In the genomic region with DNA sequence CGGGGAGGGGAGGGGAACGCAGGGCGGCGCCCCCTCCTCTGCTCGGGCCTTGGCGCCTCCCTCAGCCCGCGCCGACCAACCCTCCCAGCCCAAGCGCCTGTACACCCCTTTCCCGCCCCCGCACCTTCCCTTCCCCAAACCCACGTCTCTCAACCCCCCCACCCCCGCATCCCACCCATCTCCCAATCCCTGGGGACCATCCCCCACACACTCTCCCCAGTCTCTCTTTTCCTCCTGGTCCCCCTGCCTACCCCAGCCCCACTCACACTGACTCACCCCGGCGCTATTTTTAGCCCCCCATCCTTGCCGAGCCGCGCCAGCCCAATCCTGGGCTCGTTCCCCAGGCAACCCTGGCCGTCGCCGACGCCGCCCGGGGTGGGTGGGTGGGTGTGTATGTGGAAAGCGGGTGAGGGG, we compare ENCODE assay signal across 6 cellular contexts. TPM values are rescaled to one million over a fixed set of nuclear protein-coding genes. Genes with fewer than 3 reads are reported as not detected.
A peak's percentile ranks its signal among the peaks of the same experiment; 100 is the strongest.
DNase-seq lines count a peak whose midpoint lies in the region; ATAC-seq, FAIRE-seq and TF ChIP-seq lines count a peak whose summit lies in the region.
"Had no signal": no experiment of that assay in that cellular context is flagged by ENCODE, and none has a peak within 500 bp of the region (broad histone marks: within the 10 kb centered on the region; RNA-seq: fewer than 3 reads in every experiment).

No MANE protein-coding gene starts in this region.

- H3K4me3 ChIP-seq in K562: peak overlapping the region; percentile 93

- in situ Hi-C loops in K562 (cut with MboI): no loop called here

- intact Hi-C loops in K562 (cut with micrococcal nuclease): no loop called here

- peak overlapping the region in 6 of 10 donors; percentile 61 to 85 (median 78) for H3K4me3 Mint-ChIP-seq in naive thymus-derived CD8-positive, alpha-beta T cell

- 0 out of 2 replicates have a peak, but pooled peaks cover 8% of the 10 kb centered on the region for H4K20me1 ChIP-seq in K562 (replicated peaks; ENCODE audit: control insufficient read depth, insufficient read depth, low read length)

- DNase-seq in K562 (ENCODE audit: extremely low read depth in 1 of 4, low spot score in 3 of 4) (peak in 3 of 4 experiments; percentile 51 to 69 (median 67)), medulla oblongata (ENCODE audit: extremely low spot score) (no peak)
- DNase-seq in naive thymus-derived CD8-positive, alpha-beta T cell: no peak

- H3K36me3 Mint-ChIP-seq in naive thymus-derived CD8-positive, alpha-beta T cell: peaks cover 0 to 6% (median 0%) of the 10 kb centered on the region in 3 donors

- POLR2A ChIA-PET in K562 (lab: Yijun Ruan, JAX): interaction anchor here (0.5 to 3.6 kb wide), 3 partner anchors 11 to 781 kb away, joined by 3 to 16 read pairs (median 10); a partner anchor contains a TSS
- POLR2A ChIA-PET in naive thymus-derived CD8-positive, alpha-beta T cell (lab: Charles Lee): interaction anchor here (1.0 to 6.6 kb wide), 6 partner anchors 12 to 159 kb away, joined by 3 to 121 read pairs (median 7); a partner anchor contains a TSS

- no peak for TF ChIP-seq RAD21 in K562 (CRISPR knock-in tag; conservative IDR thresholded peaks at IDR 0.05 in 1 of 2, IDR thresholded peaks at IDR 0.05 in 1 of 2)

- H3K27me3 ChIP-seq in K562 (ENCODE audit: control insufficient read depth in 2 of 2, insufficient read depth in 2 of 2, low read length in 2 of 2): no peaks in the 10 kb centered on the region; a peak in 1 of 5 replicates

- H2AFZ ChIP-seq in K562 (ENCODE audit: low read depth, low read length): peak overlapping the region; percentile 90

- no peak for TF ChIP-seq CTCF in K562 (IDR thresholded peaks at IDR 0.05 in 2 of 3, conservative IDR thresholded peaks at IDR 0.05 in 1 of 3; ENCODE audit: insufficient read depth in 2 of 3, low read depth in 1 of 3, low read length in 3 of 3)

- 0 out of 2 replicates have a peak, but pooled peaks cover under 1% of the 10 kb centered on the region for H3K36me3 ChIP-seq in KOPT-K1 (ENCODE audit: insufficient read depth, low read length)
- peaks cover 15% of the 10 kb centered on the region; the same call in 2 of the 3 replicates for H3K36me3 ChIP-seq in K562 (ENCODE audit: control insufficient read depth, insufficient read depth, low read length)

- no peak; the same call in 2 of the 3 replicates for ATAC-seq in K562
- ATAC-seq in naive thymus-derived CD8-positive, alpha-beta T cell: peak in 1 of 2 donors; percentile 3
- no peak for ATAC-seq in GM21717 (IDR thresholded peaks at IDR 0.05; ENCODE audit: unreplicated experiment)

- H3K4me2 ChIP-seq in K562 (ENCODE audit: insufficient read depth, low read length): peak overlapping the region; percentile 97

- peak overlapping the region; percentile 79 to 90; a peak in 3 of 4 replicates for H3K9ac ChIP-seq in K562 (ENCODE audit: insufficient read depth in 1 of 2, low read depth in 2 of 2, low read length in 2 of 2)

- 2% methylated on average over 12 of the region's 27 CpGs for WGBS in K562 (ENCODE audit: insufficient coverage, low coverage, missing lambda C conversion rate)

- H3K27ac Mint-ChIP-seq in naive thymus-derived CD8-positive, alpha-beta T cell: peak overlapping the region in 2 of 10 donors; percentile 43 to 67

- H3K4me1 Mint-ChIP-seq in naive thymus-derived CD8-positive, alpha-beta T cell: peaks cover 38 to 59% (median 44%) of the 10 kb centered on the region in 4 donors

- H3K9me3 Mint-ChIP-seq in naive thymus-derived CD8-positive, alpha-beta T cell: no peaks in the 10 kb centered on the region

- no peak for FAIRE-seq in K562 (lab: Jason Lieb, UNC)

- no peak for TF ChIP-seq POLR2A in K562 (conservative IDR thresholded peaks at IDR 0.05)

- no TSS peak for BruUV-seq in K562 (replicated peaks; lab: Mats Ljungman, UMichigan)

- peaks cover 43 to 70% of the 10 kb centered on the region in 2 experiments for H3K4me1 ChIP-seq in K562 (replicated peaks in 1 of 2; ENCODE audit: control insufficient read depth in 2 of 2, insufficient read depth in 2 of 2, low read length in 2 of 2)

- TF ChIP-seq EP300 in K562 (IDR thresholded peaks at IDR 0.05; ENCODE audit: low read length): no peak

- H3K27ac ChIP-seq in KOPT-K1 (ENCODE audit: low read depth, low read length, poor library complexity, severe bottlenecking) (peak overlapping the region; percentile 85), K562 (ENCODE audit: extremely low read depth, low read depth, low read length) (peak overlapping the region; percentile 79)

- CTCF ChIA-PET in K562 (lab: Yijun Ruan, JAX; ENCODE audit: low intra/inter-chr PET ratio): interaction anchor here (1.6 to 2.4 kb wide), 2 partner anchors 35 to 147 kb away, joined by 7 to 24 read pairs; no protein-coding TSS in a partner anchor

- H3K27me3 Mint-ChIP-seq in naive thymus-derived CD8-positive, alpha-beta T cell: no peaks in the 10 kb centered on the region

- H3K9me3 ChIP-seq in KOPT-K1 (ENCODE audit: insufficient read depth, low read length, poor library complexity, severe bottlenecking): no peaks in the 10 kb centered on the region
- H3K9me3 ChIP-seq in K562 (replicated peaks; ENCODE audit: control insufficient read depth, insufficient read depth, low read depth, low read length): no peaks in the 10 kb centered on the region

- peaks cover 60% of the 10 kb centered on the region for H3K79me2 ChIP-seq in K562 (ENCODE audit: control insufficient read depth, insufficient read depth, low read length)

- no peaks in the 10 kb centered on the region for H3K9me1 ChIP-seq in K562 (ENCODE audit: control insufficient read depth, insufficient read depth, low read length)

RNA-seq across cellular contexts. Expression of a gene that starts 11.7 kb away (rescaled TPM):
- total RNA-seq in K562 (2011; cell fraction: chromatin; rRNA removed; ENCODE audit: low replicate concordance): 24.1 and 86.8 TPM in 2 replicates
- total RNA-seq in K562 (2011; cell fraction: nucleolus; rRNA removed): 64.6 and 65.9 TPM in 2 replicates
- total RNA-seq in K562 (2011; cell fraction: nucleoplasm; rRNA removed): 39.3 and 41.3 TPM in 2 replicates
- 13.6 and 13.7 TPM in 2 replicates for total RNA-seq in K562 (2014; rRNA removed)
- total RNA-seq in K562 (2014; rRNA removed; fragmentation: Illumina TruSeq; extraction: Trizol): 1.5 and 2.2 TPM in 2 replicates
- total RNA-seq in K562 (2015; rRNA removed; fragmentation: Illumina TruSeq; extraction: Trizol): 8.6 and 8.7 TPM in 2 replicates
- 37.6 and 44.7 TPM in 2 replicates for total RNA-seq in K562 (2021)
- polyA plus RNA-seq in K562 (2011; rRNA removed): 3.0 and 5.8 TPM in 2 replicates
- 4.3 and 10.0 TPM in 2 replicates for polyA plus RNA-seq in K562 (2011; cell fraction: cytosol; rRNA removed)
- polyA plus RNA-seq in K562 (2011; cell fraction: nucleus; rRNA removed): 37.3 and 64.7 TPM in 2 replicates
- 24.4 and 27.9 TPM in 2 replicates for polyA plus RNA-seq in K562 (2012)
- 12.0 and 21.5 TPM in 2 replicates for polyA plus RNA-seq in K562 (2014; fragmentation: Illumina TruSeq; extraction: Trizol)
- polyA plus RNA-seq in K562 (2014; fragmentation: Nextera tagmentation; extraction: Ambion mirVana): under 1 TPM; 0.07 to 0.13 TPM
- 18.9 and 19.9 TPM in 2 replicates for polyA plus RNA-seq in K562 (2014; rRNA removed)
- polyA minus RNA-seq in K562 (2011; rRNA and poly(A)+ RNA removed): 1.8 and 2.4 TPM in 2 replicates
- 12.8 and 21.3 TPM in 2 replicates for polyA minus RNA-seq in K562 (2011; cell fraction: cytosol; rRNA and poly(A)+ RNA removed)
- 14.4 and 16.6 TPM in 2 replicates for polyA minus RNA-seq in K562 (2011; cell fraction: nucleus; rRNA and poly(A)+ RNA removed)
- 10 to 100 TPM; 84.7 to 87.4 TPM for total RNA-seq in naive thymus-derived CD8-positive, alpha-beta T cell
- 1 to 10 TPM in 2 of 3 donors, under 1 TPM in 1; 0.43 to 1.8 (median 1.3) TPM for polyA plus RNA-seq in naive thymus-derived CD8-positive, alpha-beta T cell

RNA-seq across cellular contexts. Expression of a gene that starts 21.2 kb away (rescaled TPM):
- total RNA-seq in K562 (2011; cell fraction: chromatin; rRNA removed; ENCODE audit: low replicate concordance): 0.30 and 0.67 TPM in 2 replicates
- 0.39 and 0.83 TPM in 2 replicates for total RNA-seq in K562 (2011; cell fraction: nucleolus; rRNA removed)
- total RNA-seq in K562 (2011; cell fraction: nucleoplasm; rRNA removed): 0.76 and 0.81 TPM in 2 replicates
- 0.54 and 1.1 TPM in 2 replicates for total RNA-seq in K562 (2014; rRNA removed)
- 0.11 and 0.32 TPM in 2 replicates for total RNA-seq in K562 (2014; rRNA removed; fragmentation: Illumina TruSeq; extraction: Trizol)
- 0.94 and 1.1 TPM in 2 replicates for total RNA-seq in K562 (2015; rRNA removed; fragmentation: Illumina TruSeq; extraction: Trizol)
- 1.6 and 1.8 TPM in 2 replicates for total RNA-seq in K562 (2021)
- polyA plus RNA-seq in K562 (2011; rRNA removed): 0.24 and 0.34 TPM in 2 replicates
- 0.41 and 2.0 TPM in 2 replicates for polyA plus RNA-seq in K562 (2011; cell fraction: cytosol; rRNA removed)
- polyA plus RNA-seq in K562 (2011; cell fraction: nucleus; rRNA removed): 0.21 and 0.77 TPM in 2 replicates
- polyA plus RNA-seq in K562 (2012): 1.4 and 1.7 TPM in 2 replicates
- 1.0 and 1.9 TPM in 2 replicates for polyA plus RNA-seq in K562 (2014; fragmentation: Illumina TruSeq; extraction: Trizol)
- polyA plus RNA-seq in K562 (2014; fragmentation: Nextera tagmentation; extraction: Ambion mirVana): under 1 TPM; 0.10 to 0.18 TPM
- 0.73 and 1.6 TPM in 2 replicates for polyA plus RNA-seq in K562 (2014; rRNA removed)
- 0.15 and 0.32 TPM in 2 replicates for polyA minus RNA-seq in K562 (2011; rRNA and poly(A)+ RNA removed)
- 1.2 TPM in 1 of 2 replicates, not detected in the other for polyA minus RNA-seq in K562 (2011; cell fraction: cytosol; rRNA and poly(A)+ RNA removed)
- 0.40 TPM in 1 of 2 replicates, not detected in the other for polyA minus RNA-seq in K562 (2011; cell fraction: nucleus; rRNA and poly(A)+ RNA removed)
- total RNA-seq in naive thymus-derived CD8-positive, alpha-beta T cell: under 1 TPM in 1 of 2 experiments, not detected in 1; 0.25 TPM
- polyA plus RNA-seq in naive thymus-derived CD8-positive, alpha-beta T cell: under 1 TPM in 2 of 3 donors, not detected in 1; 0.32 to 0.49 TPM

RNA-seq across cellular contexts. Expression of a gene that starts 21.7 kb away (rescaled TPM):
- 3.9 and 24.8 TPM in 2 replicates for total RNA-seq in K562 (2011; cell fraction: chromatin; rRNA removed; ENCODE audit: low replicate concordance)
- 45.0 and 47.0 TPM in 2 replicates for total RNA-seq in K562 (2011; cell fraction: nucleolus; rRNA removed)
- total RNA-seq in K562 (2011; cell fraction: nucleoplasm; rRNA removed): 16.6 and 17.6 TPM in 2 replicates
- 114 and 146 TPM in 2 replicates for total RNA-seq in K562 (2014; rRNA removed)
- 28.7 and 48.0 TPM in 2 replicates for total RNA-seq in K562 (2014; rRNA removed; fragmentation: Illumina TruSeq; extraction: Trizol)
- 78.9 and 81.0 TPM in 2 replicates for total RNA-seq in K562 (2015; rRNA removed; fragmentation: Illumina TruSeq; extraction: Trizol)
- 130 and 138 TPM in 2 replicates for total RNA-seq in K562 (2021)
- 27.5 and 40.8 TPM in 2 replicates for polyA plus RNA-seq in K562 (2011; rRNA removed)
- polyA plus RNA-seq in K562 (2011; cell fraction: cytosol; rRNA removed): 71.5 and 165 TPM in 2 replicates
- 47.4 and 73.9 TPM in 2 replicates for polyA plus RNA-seq in K562 (2011; cell fraction: nucleus; rRNA removed)
- 83.4 and 102 TPM in 2 replicates for polyA plus RNA-seq in K562 (2012)
- 96.7 and 113 TPM in 2 replicates for polyA plus RNA-seq in K562 (2014; fragmentation: Illumina TruSeq; extraction: Trizol)
- polyA plus RNA-seq in K562 (2014; fragmentation: Nextera tagmentation; extraction: Ambion mirVana): 10 to 100 TPM; 10.5 to 23.5 TPM
- polyA plus RNA-seq in K562 (2014; rRNA removed): 79.6 and 80.6 TPM in 2 replicates
- polyA minus RNA-seq in K562 (2011; rRNA and poly(A)+ RNA removed): 20.7 and 34.8 TPM in 2 replicates
- 70.3 and 71.1 TPM in 2 replicates for polyA minus RNA-seq in K562 (2011; cell fraction: cytosol; rRNA and poly(A)+ RNA removed)
- 16.8 and 18.9 TPM in 2 replicates for polyA minus RNA-seq in K562 (2011; cell fraction: nucleus; rRNA and poly(A)+ RNA removed)
- total RNA-seq in naive thymus-derived CD8-positive, alpha-beta T cell: 10 to 100 TPM; 15.4 to 17.7 TPM
- 10 to 100 TPM; 38.4 to 48.1 (median 43.6) TPM for polyA plus RNA-seq in naive thymus-derived CD8-positive, alpha-beta T cell

RNA-seq across cellular contexts. Expression of a gene that starts 25.8 kb away (rescaled TPM):
- total RNA-seq in K562 (2011; cell fraction: chromatin; rRNA removed; ENCODE audit: low replicate concordance): 105 and 266 TPM in 2 replicates
- total RNA-seq in K562 (2011; cell fraction: nucleolus; rRNA removed): 150 and 152 TPM in 2 replicates
- 89.4 and 93.6 TPM in 2 replicates for total RNA-seq in K562 (2011; cell fraction: nucleoplasm; rRNA removed)
- total RNA-seq in K562 (2014; rRNA removed) (27.1 and 29.8 TPM in 2 replicates), K562 (2014; rRNA removed; fragmentation: Illumina TruSeq; extraction: Trizol) (19.0 and 20.0 TPM in 2 replicates), K562 (2015; rRNA removed; fragmentation: Illumina TruSeq; extraction: Trizol) (26.5 and 30.0 TPM in 2 replicates), K562 (2021) (72.7 and 75.4 TPM in 2 replicates)
- polyA plus RNA-seq in K562 (2011; rRNA removed) (27.0 and 41.5 TPM in 2 replicates), K562 (2014; fragmentation: Illumina TruSeq; extraction: Trizol) (28.9 and 45.7 TPM in 2 replicates), K562 (2014; fragmentation: Nextera tagmentation; extraction: Ambion mirVana) (under 1 TPM; 0.03 to 0.13 TPM), K562 (2014; rRNA removed) (54.9 and 62.2 TPM in 2 replicates)
- 33.1 and 53.6 TPM in 2 replicates for polyA plus RNA-seq in K562 (2011; cell fraction: cytosol; rRNA removed)
- polyA plus RNA-seq in K562 (2011; cell fraction: nucleus; rRNA removed): 142 and 197 TPM in 2 replicates
- polyA plus RNA-seq in K562 (2012): 34.3 and 44.0 TPM in 2 replicates
- polyA minus RNA-seq in K562 (2011; rRNA and poly(A)+ RNA removed): 16.2 and 21.5 TPM in 2 replicates
- polyA minus RNA-seq in K562 (2011; cell fraction: cytosol; rRNA and poly(A)+ RNA removed): 31.7 and 33.0 TPM in 2 replicates
- polyA minus RNA-seq in K562 (2011; cell fraction: nucleus; rRNA and poly(A)+ RNA removed): 30.3 and 43.7 TPM in 2 replicates
- 10 to 100 TPM; 41.0 to 47.3 TPM for total RNA-seq in naive thymus-derived CD8-positive, alpha-beta T cell
- polyA plus RNA-seq in naive thymus-derived CD8-positive, alpha-beta T cell: 1 to 10 TPM; 2.8 to 6.2 (median 4.6) TPM

RNA-seq across cellular contexts. Expression of a gene that starts 32.3 kb away (rescaled TPM):
- total RNA-seq in K562 (2011; cell fraction: chromatin; rRNA removed; ENCODE audit: low replicate concordance): 4.7 and 17.0 TPM in 2 replicates
- 7.8 and 16.2 TPM in 2 replicates for total RNA-seq in K562 (2011; cell fraction: nucleolus; rRNA removed)
- 4.7 and 8.2 TPM in 2 replicates for total RNA-seq in K562 (2011; cell fraction: nucleoplasm; rRNA removed)
- total RNA-seq in K562 (2014; rRNA removed): 0.61 TPM in 1 of 2 replicates, not detected in the other
- total RNA-seq in K562 (2014; rRNA removed; fragmentation: Illumina TruSeq; extraction: Trizol): 0.80 and 0.83 TPM in 2 replicates
- 0.75 and 0.94 TPM in 2 replicates for total RNA-seq in K562 (2015; rRNA removed; fragmentation: Illumina TruSeq; extraction: Trizol)
- total RNA-seq in K562 (2021): 2.8 and 5.5 TPM in 2 replicates
- polyA plus RNA-seq in K562 (2011; rRNA removed): 1.3 and 1.8 TPM in 2 replicates
- 0.54 and 0.77 TPM in 2 replicates for polyA plus RNA-seq in K562 (2011; cell fraction: cytosol; rRNA removed)
- 16.6 and 17.9 TPM in 2 replicates for polyA plus RNA-seq in K562 (2011; cell fraction: nucleus; rRNA removed)
- polyA plus RNA-seq in K562 (2012): 0.91 and 2.6 TPM in 2 replicates
- polyA plus RNA-seq in K562 (2014; fragmentation: Illumina TruSeq; extraction: Trizol): 1.8 and 2.0 TPM in 2 replicates
- polyA plus RNA-seq in K562 (2014; fragmentation: Nextera tagmentation; extraction: Ambion mirVana): not detected
- 3.0 and 4.1 TPM in 2 replicates for polyA plus RNA-seq in K562 (2014; rRNA removed)
- polyA minus RNA-seq in K562 (2011; rRNA and poly(A)+ RNA removed): 1.9 and 2.4 TPM in 2 replicates
- 4.5 TPM in 1 of 2 replicates, not detected in the other for polyA minus RNA-seq in K562 (2011; cell fraction: cytosol; rRNA and poly(A)+ RNA removed)
- 6.6 and 11.7 TPM in 2 replicates for polyA minus RNA-seq in K562 (2011; cell fraction: nucleus; rRNA and poly(A)+ RNA removed)
- total RNA-seq in naive thymus-derived CD8-positive, alpha-beta T cell: not detected
- not detected for polyA plus RNA-seq in naive thymus-derived CD8-positive, alpha-beta T cell
- total RNA-seq: glomerular endothelial cell had no signal

Comparison
In these comparisons a context has a peak if more than half of its experiments do, and no peak if none do; other contexts are left out.
1. DNase-seq: peak in K562 (3 of 4); none in naive thymus-derived CD8-positive, alpha-beta T cell (0 of 10) and medulla oblongata (single experiment).